Comparison of ENCODE assay signal across 19 cellular contexts in genomic region chr20:24957326-24957996, GRCh38.
A peak's percentile ranks its signal among the peaks of the same experiment; 100 is the strongest.
DNase-seq lines count a peak whose midpoint lies in the region; ATAC-seq and TF ChIP-seq lines count a peak whose summit lies in the region.
"Had no signal": no experiment of that assay in that cellular context is flagged by ENCODE, and none has a peak within 500 bp of the region (broad histone marks: within the 10 kb centered on the region; RNA-seq: fewer than 3 reads in every experiment).

No MANE protein-coding gene starts in this region.

- H3K4me1 Mint-ChIP-seq in T-helper 2 cell treated with Interferon-gamma antibody and Interleukin-4, amounts not matched to agents 5 μg/mL and 100 μg/mL, for 36 hours (ENCODE audit: low read depth): peaks cover 36% of the 10 kb centered on the region

- H3K27me3 Mint-ChIP-seq in T-helper 2 cell treated with Interferon-gamma antibody and Interleukin-4, amounts not matched to agents 5 μg/mL and 100 μg/mL, for 36 hours (ENCODE audit: low read depth): no peaks in the 10 kb centered on the region
- H3K27me3 Mint-ChIP-seq: B cell had no signal

- no peaks in the 10 kb centered on the region for H3K79me2 ChIP-seq in DND-41 (ENCODE audit: insufficient read depth, low read length)

- H4K20me1 ChIP-seq in DND-41 (ENCODE audit: insufficient read depth, low read length): peaks cover 11% of the 10 kb centered on the region

- H3K36me3 ChIP-seq in DND-41 (ENCODE audit: insufficient read depth, low read length): peaks cover 56% of the 10 kb centered on the region

- peaks cover 24% of the 10 kb centered on the region for H3K4me1 ChIP-seq in DND-41 (ENCODE audit: insufficient read depth, low read length)
- H3K4me1 ChIP-seq: gastroesophageal sphincter had no signal

- no peak for TF ChIP-seq CTCF in DND-41 (IDR thresholded peaks at IDR 0.05; ENCODE audit: borderline replicate concordance, extremely low read depth, low read length, poor library complexity, severe bottlenecking)

- no peak overlapping the region for H3K9ac ChIP-seq in DND-41 (ENCODE audit: low read depth, low read length)

- H3K4me3 Mint-ChIP-seq in T-helper 2 cell treated with Interferon-gamma antibody and Interleukin-4, amounts not matched to agents 5 μg/mL and 100 μg/mL, for 36 hours: no peak overlapping the region
- H3K4me3 Mint-ChIP-seq: B cell had no signal

- no peak for DNase-seq in T-helper 2 cell treated with Interferon-gamma antibody and Interleukin-4, amounts not matched to agents 5 μg/mL and 100 μg/mL, for 36 hours (ENCODE audit: low spot score)
- DNase-seq in T-helper 2 cell (no peak), DND-41 (peak; percentile 4), ecto neural progenitor cell (ENCODE audit: low spot score) (peak; percentile 23), retina (peak; percentile 22), NCI-H2227 treated with DMSO at 0.1 percent for 48 hours (lab: John Stamatoyannopoulos, UW) (no peak)
- DNase-seq: DMS 273 treated with DMSO at 0.1 percent for 48 hours, erythroblast, left ventricle myocardium inferior, NCI-H1105, NCI-H526 treated with DMSO at 0.1 percent for 48 hours, Right ventricle myocardium superior, T-helper 1 cell had no signal

- H3K36me3 Mint-ChIP-seq in T-helper 2 cell treated with Interferon-gamma antibody and Interleukin-4, amounts not matched to agents 5 μg/mL and 100 μg/mL, for 36 hours (ENCODE audit: low read depth): peaks cover 66% of the 10 kb centered on the region

- H3K27ac Mint-ChIP-seq in T-helper 2 cell treated with Interferon-gamma antibody and Interleukin-4, amounts not matched to agents 5 μg/mL and 100 μg/mL, for 36 hours: peak overlapping the region; percentile 62
- H3K27ac Mint-ChIP-seq: B cell had no signal

- no peak overlapping the region for H3K4me3 ChIP-seq in DND-41 (ENCODE audit: low read depth in 1 of 2, low read length in 2 of 2)
- H3K4me3 ChIP-seq: gastroesophageal sphincter, left ventricle myocardium inferior had no signal

- no peaks in the 10 kb centered on the region for H3K27me3 ChIP-seq in DND-41 (ENCODE audit: insufficient read depth, low read length, poor library complexity)
- H3K27me3 ChIP-seq: gastroesophageal sphincter had no signal

- no peaks in the 10 kb centered on the region for H3K9me3 Mint-ChIP-seq in T-helper 2 cell treated with Interferon-gamma antibody and Interleukin-4, amounts not matched to agents 5 μg/mL and 100 μg/mL, for 36 hours

- ATAC-seq in DND-41 (ENCODE audit: insufficient read depth, low read depth): no peak
- ATAC-seq in GM19452 (IDR thresholded peaks at IDR 0.05; ENCODE audit: unreplicated experiment): no peak
- ATAC-seq in HG02885 (IDR thresholded peaks at IDR 0.05; ENCODE audit: poor library complexity, unreplicated experiment): no peak
- ATAC-seq: gastroesophageal sphincter had no signal

- H3K4me2 ChIP-seq in DND-41 (ENCODE audit: insufficient read depth, low read length): no peak overlapping the region

- no peak overlapping the region for H3K27ac ChIP-seq in DND-41 (ENCODE audit: low read length)
- H3K27ac ChIP-seq: 22Rv1, gastroesophageal sphincter, left ventricle myocardium inferior, VCaP had no signal

- H3K9me3 ChIP-seq in DND-41 (ENCODE audit: insufficient read depth, low read length, severe bottlenecking): no peaks in the 10 kb centered on the region
- H3K9me3 ChIP-seq: gastroesophageal sphincter, left ventricle myocardium inferior had no signal

- H2AFZ ChIP-seq in DND-41 (ENCODE audit: low read depth, low read length): no peak overlapping the region

Comparison
In these comparisons a context has a peak if more than half of its experiments do, and no peak if none do; other contexts are left out.
1. DNase-seq: peak in DND-41 (single experiment), ecto neural progenitor cell (single experiment) and retina (single experiment); none in T-helper 2 cell treated with Interferon-gamma antibody and Interleukin-4, amounts not matched to agents 5 μg/mL and 100 μg/mL, for 36 hours (single experiment), T-helper 2 cell (0 of 5) and NCI-H2227 treated with DMSO at 0.1 percent for 48 hours (single experiment).